ENCODE assay signal across 9 cellular contexts in the genomic region with DNA sequence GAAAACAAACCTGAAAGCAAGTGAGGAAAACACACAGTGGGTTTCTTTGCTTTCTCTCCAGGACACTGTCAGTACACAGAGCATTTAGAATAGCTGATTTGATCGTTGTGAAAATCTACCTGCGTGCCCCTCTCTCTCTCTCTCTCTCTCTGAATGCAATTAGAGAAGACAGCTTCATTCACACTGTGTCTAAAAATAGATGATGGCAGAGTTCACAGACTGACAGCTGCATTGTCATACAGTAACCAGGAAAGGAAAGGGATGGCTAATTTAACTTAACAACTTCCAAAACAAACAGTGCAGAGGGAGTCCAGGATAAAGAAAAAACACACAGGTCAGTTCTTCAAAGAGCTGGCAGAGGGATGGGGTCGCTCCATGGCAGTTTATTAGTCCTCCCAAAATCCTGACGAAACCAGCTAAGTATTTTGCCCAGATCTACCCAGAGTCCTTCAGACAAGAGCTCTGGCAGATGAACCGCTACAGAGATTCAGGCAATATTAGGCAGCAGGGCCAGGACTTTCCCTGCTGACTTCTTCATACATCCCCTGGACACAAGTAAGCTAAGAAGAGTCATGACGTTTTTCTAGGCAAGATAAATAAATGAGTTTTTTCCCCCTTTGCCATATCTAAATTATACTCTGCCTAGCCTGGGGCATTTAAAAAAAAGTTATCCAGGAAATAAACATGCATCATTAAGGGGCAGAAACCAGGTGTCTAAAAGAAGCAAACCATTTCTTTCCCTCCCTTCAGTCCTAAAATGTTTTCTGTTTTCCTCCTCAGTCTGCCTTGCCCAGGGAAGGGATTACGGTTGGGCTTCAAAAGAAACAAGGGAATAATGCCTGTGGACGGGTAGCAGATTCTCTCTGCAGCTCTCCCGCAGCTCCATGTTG. TPM values are rescaled to one million over a fixed set of nuclear protein-coding genes. Genes with fewer than 3 reads are reported as not detected.
DNase-seq lines count a peak whose midpoint lies in the region; ATAC-seq and TF ChIP-seq lines count a peak whose summit lies in the region.
"Had no signal": no experiment of that assay in that cellular context is flagged by ENCODE, and none has a peak within 500 bp of the region (broad histone marks: within the 10 kb centered on the region; RNA-seq: fewer than 3 reads in every experiment).

No MANE protein-coding gene starts in this region.

- no peaks in the 10 kb centered on the region for H3K36me3 Mint-ChIP-seq in stimulated activated memory B cell treated with anti-CD40 and anti-IgM and Interleukin-4, amounts not matched to agents 10 μg/mL and 1 μg/mL and 100 μg/mL, for 72 hours
- H3K36me3 Mint-ChIP-seq in activated naive CD8-positive, alpha-beta T cell treated with anti-CD3 and anti-CD28 coated beads for 36 hours = no peaks in the 10 kb centered on the region
- H3K36me3 Mint-ChIP-seq: IgD-negative memory B cell had no signal

- H3K27me3 Mint-ChIP-seq in stimulated activated memory B cell treated with anti-CD40 and anti-IgM and Interleukin-4, amounts not matched to agents 10 μg/mL and 1 μg/mL and 100 μg/mL, for 72 hours = no peaks in the 10 kb centered on the region
- H3K27me3 Mint-ChIP-seq in activated naive CD8-positive, alpha-beta T cell treated with anti-CD3 and anti-CD28 coated beads for 36 hours = peaks cover 9% of the 10 kb centered on the region

- H3K36me3 ChIP-seq in MG63 (no peaks in the 10 kb centered on the region), kidney epithelial cell (ENCODE audit: control insufficient read depth, insufficient read depth, low read length) (no peaks in the 10 kb centered on the region)

- peak; percentile 16 for ATAC-seq in stimulated activated memory B cell treated with anti-CD40 and anti-IgM and Interleukin-4, amounts not matched to agents 10 μg/mL and 1 μg/mL and 100 μg/mL, for 72 hours

- TF ChIP-seq CTCF in kidney epithelial cell (IDR thresholded peaks at IDR 0.05; ENCODE audit: insufficient read depth, low read length, poor library complexity, severe bottlenecking) = no peak

- H3K4me3 ChIP-seq in MG63 (no peak overlapping the region), kidney epithelial cell (ENCODE audit: low read depth, low read length) (no peak overlapping the region)

- no peak overlapping the region for H3K27ac Mint-ChIP-seq in stimulated activated memory B cell treated with anti-CD40 and anti-IgM and Interleukin-4, amounts not matched to agents 10 μg/mL and 1 μg/mL and 100 μg/mL, for 72 hours
- no peak overlapping the region for H3K27ac Mint-ChIP-seq in activated naive CD8-positive, alpha-beta T cell treated with anti-CD3 and anti-CD28 coated beads for 36 hours

- DNase-seq in MG63 (peak; percentile 61), amniotic stem cell (lab: John Stamatoyannopoulos, UW) (peak; percentile 32), kidney epithelial cell (ENCODE audit: low read depth) (peak; percentile 54), T-helper 9 cell (no peak), germinal center (ENCODE audit: low spot score) (no peak)
- DNase-seq in activated CD8-positive, alpha-beta memory T cell treated with anti-CD3 and anti-CD28 coated beads, Interleukin-2, amount 50 U/mL, for 4 hours = no peak
- no peak for DNase-seq in activated naive CD8-positive, alpha-beta T cell treated with anti-CD3 and anti-CD28 coated beads for 36 hours

- no peaks in the 10 kb centered on the region for H3K9me3 ChIP-seq in MG63

- H3K4me1 Mint-ChIP-seq in stimulated activated memory B cell treated with anti-CD40 and anti-IgM and Interleukin-4, amounts not matched to agents 10 μg/mL and 1 μg/mL and 100 μg/mL, for 72 hours = no peaks in the 10 kb centered on the region
- H3K4me1 Mint-ChIP-seq in activated naive CD8-positive, alpha-beta T cell treated with anti-CD3 and anti-CD28 coated beads for 36 hours = no peaks in the 10 kb centered on the region
- H3K4me1 Mint-ChIP-seq: IgD-negative memory B cell had no signal

- H3K27me3 ChIP-seq in MG63 (no peaks in the 10 kb centered on the region), kidney epithelial cell (ENCODE audit: control insufficient read depth, insufficient read depth, low read length) (no peaks in the 10 kb centered on the region)

- no peak overlapping the region for H3K4me3 Mint-ChIP-seq in stimulated activated memory B cell treated with anti-CD40 and anti-IgM and Interleukin-4, amounts not matched to agents 10 μg/mL and 1 μg/mL and 100 μg/mL, for 72 hours
- no peak overlapping the region for H3K4me3 Mint-ChIP-seq in activated naive CD8-positive, alpha-beta T cell treated with anti-CD3 and anti-CD28 coated beads for 36 hours
- H3K4me3 Mint-ChIP-seq: IgD-negative memory B cell had no signal

- peaks cover 8% of the 10 kb centered on the region for H3K9me3 Mint-ChIP-seq in stimulated activated memory B cell treated with anti-CD40 and anti-IgM and Interleukin-4, amounts not matched to agents 10 μg/mL and 1 μg/mL and 100 μg/mL, for 72 hours
- peaks cover 2% of the 10 kb centered on the region for H3K9me3 Mint-ChIP-seq in activated naive CD8-positive, alpha-beta T cell treated with anti-CD3 and anti-CD28 coated beads for 36 hours

RNA-seq across cellular contexts. Expression of a gene that starts 58.8 kb away (rescaled TPM):
- total RNA-seq in MG63 (2014; rRNA removed; shearing (Covaris generic); ENCODE audit: low replicate concordance) = 25.4 and 32.4 TPM in 2 replicates
- total RNA-seq in kidney epithelial cell = 39.2 and 55.0 TPM in 2 replicates
- total RNA-seq in activated naive CD8-positive, alpha-beta T cell treated with anti-CD3 and anti-CD28 coated beads for 36 hours = not detected

Comparison
In these comparisons a context has a peak if more than half of its experiments do, and no peak if none do; other contexts are left out.
1. DNase-seq: peak in MG63 (single experiment), amniotic stem cell (single experiment) and kidney epithelial cell (single experiment); none in T-helper 9 cell (single experiment), germinal center (single experiment), activated CD8-positive, alpha-beta memory T cell treated with anti-CD3 and anti-CD28 coated beads, Interleukin-2, amount 50 U/mL, for 4 hours (single experiment) and activated naive CD8-positive, alpha-beta T cell treated with anti-CD3 and anti-CD28 coated beads for 36 hours (single experiment).
2. RNA of a gene that starts 58.8 kb away (total RNA-seq): 39.2 to 55.0 TPM in kidney epithelial cell and 25.4 to 32.4 TPM in MG63; not detected in activated naive CD8-positive, alpha-beta T cell treated with anti-CD3 and anti-CD28 coated beads for 36 hours; every median in the first group is over 10 times any median in the second.